22 cellular contexts compared by ENCODE assay signal in the genomic region with DNA sequence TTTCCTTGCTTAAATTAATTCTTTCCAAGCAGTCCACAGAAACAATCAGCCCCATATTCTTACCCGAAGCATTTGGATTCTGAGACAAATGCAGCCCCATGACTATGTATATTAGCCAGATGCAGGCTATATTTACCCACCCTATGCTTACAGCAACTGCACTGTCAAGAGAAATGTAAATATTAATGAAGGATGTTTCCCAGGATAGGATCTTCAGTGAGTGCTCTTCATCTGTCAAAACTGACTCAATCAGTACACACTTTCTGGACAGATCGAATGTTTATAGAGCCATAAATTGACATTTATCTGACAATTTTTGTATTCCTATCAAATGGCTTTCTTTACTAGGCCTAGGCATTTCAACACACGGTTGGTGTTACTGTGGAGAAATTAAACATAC.
"Had no signal": no experiment of that assay in that cellular context is flagged by ENCODE, and none has a peak within 500 bp of the region (broad histone marks: within the 10 kb centered on the region; RNA-seq: fewer than 3 reads in every experiment).

No MANE protein-coding gene starts in this region.

- H3K4me3 Mint-ChIP-seq: activated naive CD4-positive, alpha-beta T cell treated with anti-CD3 and anti-CD28 coated beads for 36 hours; activated naive CD8-positive, alpha-beta T cell treated with anti-CD3 and anti-CD28 coated beads, Interleukin-2, amount 50 U/mL, for 24 hours; activated T-cell treated with anti-CD3 and anti-CD28 coated beads, Interleukin-2, amount 50 U/mL, for 4 hours; mesothelial cell of epicardium; natural killer cell treated with Interleukin-12 subunit alpha and Interleukin-12 subunit beta and Interleukin-15 and Interleukin-18, amount 100 ng/mL, for 72 hours had no signal

- H3K4me1 Mint-ChIP-seq: activated naive CD8-positive, alpha-beta T cell treated with anti-CD3 and anti-CD28 coated beads, Interleukin-2, amount 50 U/mL, for 24 hours had no signal

- ATAC-seq: activated naive CD8-positive, alpha-beta T cell treated with anti-CD3 and anti-CD28 coated beads, Interleukin-2, amount 50 U/mL, for 24 hours; activated T-cell treated with anti-CD3 and anti-CD28 coated beads, Interleukin-2, amount 50 U/mL, for 4 hours; foreskin keratinocyte; left colon; natural killer cell treated with Interleukin-12 subunit alpha and Interleukin-12 subunit beta and Interleukin-15 and Interleukin-18, amount 100 ng/mL, for 72 hours had no signal

- H3K27me3 Mint-ChIP-seq: activated naive CD8-positive, alpha-beta T cell treated with anti-CD3 and anti-CD28 coated beads, Interleukin-2, amount 50 U/mL, for 24 hours; natural killer cell treated with Interleukin-12 subunit alpha and Interleukin-12 subunit beta and Interleukin-15 and Interleukin-18, amount 100 ng/mL, for 72 hours had no signal

- H3K9me3 Mint-ChIP-seq: mesothelial cell of epicardium had no signal

- H3K27ac Mint-ChIP-seq: activated naive CD4-positive, alpha-beta T cell treated with anti-CD3 and anti-CD28 coated beads for 36 hours; activated naive CD8-positive, alpha-beta T cell treated with anti-CD3 and anti-CD28 coated beads, Interleukin-2, amount 50 U/mL, for 24 hours; mesothelial cell of epicardium; natural killer cell treated with Interleukin-12 subunit alpha and Interleukin-12 subunit beta and Interleukin-15 and Interleukin-18, amount 100 ng/mL, for 72 hours had no signal

- DNase-seq: activated CD4-positive, alpha-beta T cell treated with anti-CD3 and anti-CD28 coated beads, Interleukin-2, amount 50 U/mL, for 1 hour; activated CD4-positive, CD25-positive, alpha-beta regulatory T cell treated with anti-CD3 and anti-CD28 coated beads, Interleukin-2, amount 50 U/mL, for 72 hours; activated CD8-positive, alpha-beta memory T cell treated with anti-CD3 and anti-CD28 coated beads, Interleukin-2, amount 50 U/mL, for 4 hours; activated naive CD4-positive, alpha-beta T cell treated with anti-CD3 and anti-CD28 coated beads for 36 hours; activated naive CD8-positive, alpha-beta T cell treated with anti-CD3 and anti-CD28 coated beads, Interleukin-2, amount 50 U/mL, for 24 hours; activated T-cell treated with anti-CD3 and anti-CD28 coated beads, Interleukin-2, amount 50 U/mL, for 4 hours; anterior cingulate cortex; central memory CD4-positive, alpha-beta T cell; colonic mucosa; foreskin keratinocyte; hippocampal formation; left colon; stimulated activated CD4-positive, alpha-beta T cell treated with anti-CD3 and anti-CD28 coated beads, Interleukin-2, amount 100 ng/mL, for 24 hours; stimulated activated naive CD4-positive, alpha-beta T cell treated with Interleukin-2 at 50 U/mL for 16 hours; substantia nigra; T1000; uterus had no signal

- H3K27ac ChIP-seq: colonic mucosa, foreskin keratinocyte, tibial nerve, uterus, VCaP had no signal

- H3K36me3 Mint-ChIP-seq: brain, mesothelial cell of epicardium had no signal
